ENCODE assay signal across 18 cellular contexts in the genomic region with DNA sequence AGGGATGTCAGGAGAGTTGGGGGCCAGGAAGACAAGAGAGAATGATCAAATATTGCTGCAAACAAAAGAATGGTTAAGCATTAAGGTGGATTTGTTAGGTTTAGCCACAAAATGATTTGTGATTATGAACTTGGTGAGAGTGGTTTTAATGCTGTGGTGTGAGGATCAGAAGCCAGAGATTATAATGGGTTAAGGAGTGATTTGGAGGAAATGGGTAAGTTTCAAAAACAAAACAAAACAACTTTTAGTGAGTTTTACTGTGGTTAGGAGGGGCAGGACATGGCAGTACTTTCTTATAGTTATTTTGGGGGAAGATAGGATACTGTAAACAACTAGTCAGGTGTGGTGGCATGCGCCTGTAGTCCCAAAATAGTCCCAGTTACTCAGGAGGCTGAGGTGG. TPM values are rescaled to one million over a fixed set of nuclear protein-coding genes. Genes with fewer than 3 reads are reported as not detected.
DNase-seq lines count a peak whose midpoint lies in the region; ATAC-seq and TF ChIP-seq lines count a peak whose summit lies in the region.
"Had no signal": no experiment of that assay in that cellular context is flagged by ENCODE, and none has a peak within 500 bp of the region (broad histone marks: within the 10 kb centered on the region; RNA-seq: fewer than 3 reads in every experiment).

No MANE protein-coding gene starts in this region.

- POLR2A ChIA-PET in CD8-positive, alpha-beta memory T cell (lab: Charles Lee), result no interaction called here

- peak overlapping the region; percentile 1 to 71 (median 28) for H3K27ac Mint-ChIP-seq in CD8-positive, alpha-beta memory T cell
- H3K27ac Mint-ChIP-seq in activated T-helper 1 cell treated with anti-CD3 and anti-CD28 coated beads, Interleukin-12 subunit alpha, Interleukin-12 subunit beta, Interleukin-2, Interleukin-4 antibody, amounts not matched to agents 30 ng/mL and 10 ng/mL and 1 ng/mL, durations not matched to agents 14 hours and 24 hours and 36 hours, result peak overlapping the region; percentile 56

- no peaks in the 10 kb centered on the region for H3K36me3 ChIP-seq in CD8-positive, alpha-beta memory T cell (ENCODE audit: insufficient read depth, low read length)
- no peaks in the 10 kb centered on the region for H3K36me3 ChIP-seq in right lobe of liver
- H3K36me3 ChIP-seq: Peyer's patch, stomach had no signal

- no peak overlapping the region for H3K4me3 ChIP-seq in CD8-positive, alpha-beta memory T cell (ENCODE audit: low read length)
- no peak overlapping the region for H3K4me3 ChIP-seq in right lobe of liver
- H3K4me3 ChIP-seq: Peyer's patch, stomach had no signal

- H3K27ac ChIP-seq in 22Rv1 (peak overlapping the region; percentile 85; the same call in 1 of the 2 replicates), right lobe of liver (peak overlapping the region in 2 of 3 donors; percentile 84 to 92)
- no peak overlapping the region for H3K27ac ChIP-seq in CD8-positive, alpha-beta memory T cell (ENCODE audit: low read depth, low read length)
- H3K27ac ChIP-seq: Peyer's patch, stomach had no signal

- H3K4me1 ChIP-seq in CD8-positive, alpha-beta memory T cell (ENCODE audit: insufficient read depth, low read length), result peaks cover 44% of the 10 kb centered on the region
- peaks cover 0 to 77% (median 27%) of the 10 kb centered on the region in 4 donors for H3K4me1 ChIP-seq in right lobe of liver

- H3K4me1 Mint-ChIP-seq in CD8-positive, alpha-beta memory T cell, result peaks cover 24 to 30% (median 25%) of the 10 kb centered on the region in 3 donors
- peaks cover 37% of the 10 kb centered on the region for H3K4me1 Mint-ChIP-seq in activated T-helper 1 cell treated with anti-CD3 and anti-CD28 coated beads, Interleukin-12 subunit alpha, Interleukin-12 subunit beta, Interleukin-2, Interleukin-4 antibody, amounts not matched to agents 30 ng/mL and 10 ng/mL and 1 ng/mL, durations not matched to agents 14 hours and 24 hours and 36 hours (ENCODE audit: low read depth)

- H3K9me3 ChIP-seq in CD8-positive, alpha-beta memory T cell (ENCODE audit: low read length), result no peaks in the 10 kb centered on the region
- no peaks in the 10 kb centered on the region for H3K9me3 ChIP-seq in right lobe of liver
- H3K9me3 ChIP-seq: Peyer's patch, stomach had no signal

- 100% methylated on average over 1 of the region's 1 CpG for WGBS in right lobe of liver (ENCODE audit: insufficient coverage, low coverage, low lambda C conversion rate, missing lambda C conversion rate)

- no peaks in the 10 kb centered on the region for H3K27me3 Mint-ChIP-seq in CD8-positive, alpha-beta memory T cell
- H3K27me3 Mint-ChIP-seq in activated T-helper 1 cell treated with anti-CD3 and anti-CD28 coated beads, Interleukin-12 subunit alpha, Interleukin-12 subunit beta, Interleukin-2, Interleukin-4 antibody, amounts not matched to agents 30 ng/mL and 10 ng/mL and 1 ng/mL, durations not matched to agents 14 hours and 24 hours and 36 hours (ENCODE audit: insufficient read depth), result peaks cover 2% of the 10 kb centered on the region

- ATAC-seq in right lobe of liver (no peak), HG03432 (IDR thresholded peaks at IDR 0.05; ENCODE audit: unreplicated experiment) (no peak), GM21723 (IDR thresholded peaks at IDR 0.05; ENCODE audit: unreplicated experiment) (no peak), HG02885 (IDR thresholded peaks at IDR 0.05; ENCODE audit: poor library complexity, unreplicated experiment) (no peak)
- ATAC-seq: left ventricle myocardium superior, SK-N-SH treated with all-trans-retinoic acid at 6 μM for 48 hours had no signal

- TF ChIP-seq POLR2A in right lobe of liver (IDR thresholded peaks at IDR 0.05), result no peak

- DNase-seq in CD8-positive, alpha-beta memory T cell, result no peak
- DNase-seq in activated T-helper 1 cell treated with anti-CD3 and anti-CD28 coated beads, Interleukin-12 subunit alpha, Interleukin-12 subunit beta, Interleukin-2, Interleukin-4 antibody, amounts not matched to agents 30 ng/mL and 10 ng/mL and 1 ng/mL, durations not matched to agents 14 hours and 24 hours and 36 hours (ENCODE audit: low spot score), result no peak
- DNase-seq in right lobe of liver (no peak), 8988T (no peak)
- DNase-seq: amygdala; erythroblast; H7; left ventricle myocardium superior; NCI-H1417; NCI-H774; Peyer's patch; stimulated activated CD4-positive, alpha-beta T cell treated with anti-CD3 and anti-CD28 coated beads, Interleukin-12 subunit alpha, Interleukin-12 subunit beta, amount 100 ng/mL, for 4 hours; stomach had no signal

- CTCF ChIA-PET in CD8-positive, alpha-beta memory T cell (lab: Charles Lee), result no interaction called here

- peaks cover 0 to 10% (median 8%) of the 10 kb centered on the region in 3 donors for H3K36me3 Mint-ChIP-seq in CD8-positive, alpha-beta memory T cell
- peaks cover 23% of the 10 kb centered on the region for H3K36me3 Mint-ChIP-seq in activated T-helper 1 cell treated with anti-CD3 and anti-CD28 coated beads, Interleukin-12 subunit alpha, Interleukin-12 subunit beta, Interleukin-2, Interleukin-4 antibody, amounts not matched to agents 30 ng/mL and 10 ng/mL and 1 ng/mL, durations not matched to agents 14 hours and 24 hours and 36 hours (ENCODE audit: low read depth)

- peak overlapping the region in 3 of 7 donors; percentile 1 to 4 (median 1) for H3K4me3 Mint-ChIP-seq in CD8-positive, alpha-beta memory T cell
- peak overlapping the region; percentile 4 for H3K4me3 Mint-ChIP-seq in activated T-helper 1 cell treated with anti-CD3 and anti-CD28 coated beads, Interleukin-12 subunit alpha, Interleukin-12 subunit beta, Interleukin-2, Interleukin-4 antibody, amounts not matched to agents 30 ng/mL and 10 ng/mL and 1 ng/mL, durations not matched to agents 14 hours and 24 hours and 36 hours

- TF ChIP-seq CTCF in 22Rv1 (IDR thresholded peaks at IDR 0.05) (no peak), right lobe of liver (IDR thresholded peaks at IDR 0.05) (no peak)

- intact Hi-C loops in activated T-helper 1 cell treated with anti-CD3 and anti-CD28 coated beads, Interleukin-12 subunit alpha, Interleukin-12 subunit beta, Interleukin-2, Interleukin-4 antibody, amounts not matched to agents 30 ng/mL and 10 ng/mL and 1 ng/mL, durations not matched to agents 14 hours and 24 hours and 36 hours (cut with micrococcal nuclease), result loop anchor here (5.0 kb wide), 1 partner anchor 834 kb away; no protein-coding TSS in a partner anchor
- intact Hi-C loops in right lobe of liver (cut with DNase I), result no loop called here

- no peaks in the 10 kb centered on the region for H3K9me3 Mint-ChIP-seq in CD8-positive, alpha-beta memory T cell
- no peaks in the 10 kb centered on the region for H3K9me3 Mint-ChIP-seq in activated T-helper 1 cell treated with anti-CD3 and anti-CD28 coated beads, Interleukin-12 subunit alpha, Interleukin-12 subunit beta, Interleukin-2, Interleukin-4 antibody, amounts not matched to agents 30 ng/mL and 10 ng/mL and 1 ng/mL, durations not matched to agents 14 hours and 24 hours and 36 hours

- no peaks in the 10 kb centered on the region for H3K27me3 ChIP-seq in CD8-positive, alpha-beta memory T cell (ENCODE audit: insufficient read depth, low read length, poor library complexity, severe bottlenecking)
- H3K27me3 ChIP-seq in right lobe of liver, result no peaks in the 10 kb centered on the region
- H3K27me3 ChIP-seq: Peyer's patch, stomach had no signal

RNA-seq across cellular contexts. Expression of a gene that starts 24.0 kb away (rescaled TPM):
- 10 to 100 TPM; 20.4 to 21.0 TPM for total RNA-seq in CD8-positive, alpha-beta memory T cell
- 7.9 TPM for polyA plus RNA-seq in CD8-positive, alpha-beta memory T cell
- 26.7 and 27.6 TPM in 2 replicates for total RNA-seq in activated T-helper 1 cell treated with anti-CD3 and anti-CD28 coated beads, Interleukin-12 subunit alpha, Interleukin-12 subunit beta, Interleukin-2, Interleukin-4 antibody, amounts not matched to agents 30 ng/mL and 10 ng/mL and 1 ng/mL, durations not matched to agents 14 hours and 24 hours and 36 hours
- total RNA-seq in right lobe of liver, result 10 to 100 TPM; 11.1 to 24.0 (median 14.8) TPM
